In the genomic region with DNA sequence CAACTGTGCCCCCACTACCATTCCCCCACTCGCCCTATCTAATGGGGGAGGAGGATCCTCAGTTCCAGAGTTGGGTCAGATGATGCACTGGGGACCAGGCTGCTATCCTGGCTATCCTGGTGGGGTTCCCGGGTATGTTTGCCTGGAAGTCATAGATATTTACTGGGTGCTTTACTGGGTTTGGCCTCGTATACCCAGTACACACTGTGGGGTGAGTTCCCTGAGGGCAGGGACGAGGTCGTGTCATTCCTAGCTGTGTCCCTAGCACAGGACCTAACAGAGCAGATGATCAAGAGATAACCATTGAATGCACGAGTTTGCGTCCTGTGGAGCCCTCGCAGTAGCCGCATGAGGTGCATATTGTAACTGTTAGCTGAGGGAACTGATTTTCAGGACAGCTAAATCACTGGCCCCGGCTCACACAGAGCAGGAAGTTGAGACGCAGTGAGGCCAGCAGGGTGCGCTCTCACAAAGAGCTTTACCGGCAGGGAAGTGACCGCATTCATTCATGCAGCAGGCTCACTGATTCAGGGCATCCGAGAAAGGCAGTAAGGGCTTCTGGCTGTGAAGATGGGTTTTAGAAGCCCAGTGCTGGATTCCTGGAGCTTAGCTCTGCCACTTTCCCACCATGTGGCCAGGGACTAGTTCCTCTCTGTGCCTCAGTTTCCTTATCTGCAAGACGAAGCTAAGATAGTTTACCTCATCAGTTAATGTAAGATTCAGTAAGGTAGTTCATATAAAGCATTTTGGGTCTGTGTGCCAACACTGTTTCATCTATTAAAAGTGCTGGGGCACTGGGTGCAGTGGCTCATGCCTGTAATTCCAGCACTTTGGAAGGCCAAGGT, we compare ENCODE assay signal across 8 cellular contexts. TPM values are rescaled to one million over a fixed set of nuclear protein-coding genes. Genes with fewer than 3 reads are reported as not detected.
DNase-seq lines count a peak whose midpoint lies in the region; ATAC-seq, FAIRE-seq and TF ChIP-seq lines count a peak whose summit lies in the region.

No MANE protein-coding gene starts in this region.

- H3K27me3 Mint-ChIP-seq in T-helper 17 cell: no peaks in the 10 kb centered on the region
- H3K27me3 Mint-ChIP-seq in astrocyte (ENCODE audit: low read depth, unreplicated experiment): no peaks in the 10 kb centered on the region

- H3K36me3 Mint-ChIP-seq in T-helper 17 cell (ENCODE audit: low read depth): no peaks in the 10 kb centered on the region
- peaks cover 14% of the 10 kb centered on the region for H3K36me3 Mint-ChIP-seq in astrocyte (ENCODE audit: low read depth, unreplicated experiment)

- POLR2A ChIA-PET in HEK293 (lab: Yijun Ruan, JAX): interaction anchor here (0.5 to 1.4 kb wide), 10 partner anchors 10 to 354 kb away, joined by 3 to 7 read pairs (median 3); partner anchors contain the start of gene IZUMO1

- FAIRE-seq in astrocyte (lab: Jason Lieb, UNC): peak; percentile 32

- DNase-seq in AG10803 (ENCODE audit: low read depth) (peak; percentile 74), T-helper 17 cell (peak; percentile 50 to 69 (median 53)), astrocyte (ENCODE audit: low read depth) (peak; percentile 43), kidney epithelial cell (ENCODE audit: low read depth) (no peak)
- DNase-seq in stimulated activated CD8-positive, alpha-beta memory T cell treated with anti-CD3 and anti-CD28 coated beads, Interleukin-12 subunit alpha, Interleukin-12 subunit beta, amount 100 ng/mL, for 24 hours (ENCODE audit: extremely low read depth): peak; percentile 31

- no peak overlapping the region for H3K4me3 Mint-ChIP-seq in T-helper 17 cell
- H3K4me3 Mint-ChIP-seq in astrocyte (ENCODE audit: unreplicated experiment): no peak overlapping the region

- H3K27ac ChIP-seq in HEK293 (ENCODE audit: extremely low read depth, low read depth, low read length): no peak overlapping the region
- H3K27ac ChIP-seq in astrocyte (ENCODE audit: low read depth, low read length): no peak overlapping the region

- CTCF ChIA-PET in HEK293 (lab: Yijun Ruan, JAX): interaction anchor here (0.6 to 5.5 kb wide), 53 partner anchors 11 to 847 kb away, joined by 3 to 133 read pairs (median 4); partner anchors contain the start of genes BAX and KCNA7

- TF ChIP-seq CTCF in AG10803 (conservative IDR thresholded peaks at IDR 0.05; ENCODE audit: low read length) (peak; percentile 82), HEK293 (tag by site-specific recombination; IDR thresholded peaks at IDR 0.05) (peak; percentile 59; the same call in 1 of the 2 replicates), astrocyte (IDR thresholded peaks at IDR 0.05; ENCODE audit: insufficient read depth, low read depth, low read length) (peak; percentile 87), kidney epithelial cell (IDR thresholded peaks at IDR 0.05; ENCODE audit: insufficient read depth, low read length, poor library complexity, severe bottlenecking) (peak; percentile 85)

- H4K20me1 ChIP-seq in astrocyte (ENCODE audit: insufficient read depth, low read length): peaks cover 34% of the 10 kb centered on the region

- H3K27me3 ChIP-seq in astrocyte (ENCODE audit: insufficient read depth, low read length) (no peaks in the 10 kb centered on the region), kidney epithelial cell (ENCODE audit: control insufficient read depth, insufficient read depth, low read length) (no peaks in the 10 kb centered on the region)

- no peak overlapping the region for H3K9ac ChIP-seq in astrocyte (ENCODE audit: low read length)

- peaks cover 17% of the 10 kb centered on the region for H3K4me1 Mint-ChIP-seq in T-helper 17 cell
- peaks cover 20% of the 10 kb centered on the region for H3K4me1 Mint-ChIP-seq in astrocyte (ENCODE audit: low read depth, unreplicated experiment)

- H3K4me1 ChIP-seq in HEK293 (ENCODE audit: control insufficient read depth, insufficient read depth, low read length) (0 out of 2 replicates have a peak, but pooled peaks cover 3% of the 10 kb centered on the region), astrocyte (ENCODE audit: insufficient read depth, low read length) (peaks cover 6% of the 10 kb centered on the region)

- H3K27ac Mint-ChIP-seq in T-helper 17 cell (no peak overlapping the region), astrocyte (ENCODE audit: unreplicated experiment) (peak overlapping the region; percentile 26)

- H3K9me3 Mint-ChIP-seq in astrocyte (ENCODE audit: unreplicated experiment): no peaks in the 10 kb centered on the region

- H3K36me3 ChIP-seq in HEK293 (ENCODE audit: control insufficient read depth in 2 of 2, insufficient read depth in 1 of 2, low read length in 2 of 2) (peaks cover 42 to 47% of the 10 kb centered on the region in 2 experiments), astrocyte (ENCODE audit: insufficient read depth, low read length) (peaks cover 10% of the 10 kb centered on the region), kidney epithelial cell (ENCODE audit: control insufficient read depth, insufficient read depth, low read length) (no peaks in the 10 kb centered on the region)

- H3K4me2 ChIP-seq in astrocyte (ENCODE audit: low read length): no peak overlapping the region

- H2AFZ ChIP-seq in astrocyte (ENCODE audit: low read depth, low read length): no peak overlapping the region

- ATAC-seq in T-helper 17 cell: peak; percentile 96
- no peak for ATAC-seq in HG03175 (IDR thresholded peaks at IDR 0.05; ENCODE audit: unreplicated experiment)
- ATAC-seq in GM21529 (IDR thresholded peaks at IDR 0.05; ENCODE audit: unreplicated experiment): no peak

- H3K4me3 ChIP-seq in AG10803 (ENCODE audit: low read length) (no peak overlapping the region), HEK293 (ENCODE audit: low read depth, low read length) (no peak overlapping the region), astrocyte (ENCODE audit: insufficient read depth, low read depth, low read length) (no peak overlapping the region), kidney epithelial cell (ENCODE audit: low read depth, low read length) (no peak overlapping the region)

- no peaks in the 10 kb centered on the region for H3K9me3 ChIP-seq in HEK293 (ENCODE audit: control insufficient read depth, insufficient read depth, low read depth, low read length)
- H3K9me3 ChIP-seq in T-helper 17 cell (ENCODE audit: control insufficient read depth, low read length, poor library complexity, severe bottlenecking): no peaks in the 10 kb centered on the region
- H3K9me3 ChIP-seq in astrocyte (ENCODE audit: insufficient read depth, low read depth, low read length): no peaks in the 10 kb centered on the region

- H3K79me2 ChIP-seq in astrocyte (ENCODE audit: insufficient read depth, low read length): peaks cover 46% of the 10 kb centered on the region

TF ChIP-seq in HEK293, 187 proteins besides CTCF, POLR2A, EP300 and RAD21:
- TF ChIP-seq ZBTB44 (tag by site-specific recombination; IDR thresholded peaks at IDR 0.05) (peak; percentile 58; the same call in 1 of the 2 replicates), ZNF626 (tag by site-specific recombination; IDR thresholded peaks at IDR 0.05) (no peak), ZNF302 (tag by site-specific recombination; IDR thresholded peaks at IDR 0.05; ENCODE audit: low read depth) (no peak), TRIM28 (IDR thresholded peaks at IDR 0.05; ENCODE audit: borderline replicate concordance, low read length) (0 out of 2 replicates have a peak, but pooled peaks have one; percentile 13), ZNF658 (tag by site-specific recombination; IDR thresholded peaks at IDR 0.05) (no peak), ZIC2 (tag by site-specific recombination; IDR thresholded peaks at IDR 0.05) (peak; percentile 79), ZNF24 (tag by site-specific recombination; IDR thresholded peaks at IDR 0.05) (peak; percentile 59; the same call in 1 of the 2 replicates), ZNF660 (tag by site-specific recombination; IDR thresholded peaks at IDR 0.05) (peak; percentile 78; the same call in 1 of the 2 replicates), ZNF654 (tag by site-specific recombination; IDR thresholded peaks at IDR 0.05; ENCODE audit: low read depth) (peak; percentile 41)

RNA-seq across cellular contexts. Expression of gene RUVBL2, which starts 6.0 kb away (rescaled TPM):
- 10 to 100 TPM; 20.2 to 25.5 TPM for total RNA-seq in T-helper 17 cell
- total RNA-seq in astrocyte: 105 and 106 TPM in 2 replicates
- total RNA-seq in kidney epithelial cell: 174 and 177 TPM in 2 replicates

RNA-seq across cellular contexts. Expression of gene GYS1, which starts 6.6 kb away (rescaled TPM):
- 10 to 100 TPM; 21.6 to 24.2 TPM for total RNA-seq in T-helper 17 cell
- 86.0 and 86.8 TPM in 2 replicates for total RNA-seq in astrocyte
- total RNA-seq in kidney epithelial cell: 23.1 and 24.8 TPM in 2 replicates

RNA-seq across cellular contexts. Expression of gene LHB, which starts 17.2 kb away (rescaled TPM):
- total RNA-seq in T-helper 17 cell: not detected
- total RNA-seq in astrocyte: 0.48 TPM in 1 of 2 replicates, not detected in the other
- total RNA-seq in kidney epithelial cell: 8.2 and 8.4 TPM in 2 replicates

RNA-seq across cellular contexts. Expression of gene CGB3, which starts 24.4 kb away (rescaled TPM):
- total RNA-seq in T-helper 17 cell (not detected), astrocyte (3.6 and 4.5 TPM in 2 replicates), kidney epithelial cell (not detected in 2 replicates)

RNA-seq across cellular contexts. Expression of gene CGB2, which starts 32.0 kb away (rescaled TPM):
- not detected for total RNA-seq in T-helper 17 cell
- total RNA-seq in astrocyte: 0.52 and 2.9 TPM in 2 replicates
- 1.9 and 5.1 TPM in 2 replicates for total RNA-seq in kidney epithelial cell
